Comparison of ENCODE assay signal across 34 cellular contexts in the genomic region with DNA sequence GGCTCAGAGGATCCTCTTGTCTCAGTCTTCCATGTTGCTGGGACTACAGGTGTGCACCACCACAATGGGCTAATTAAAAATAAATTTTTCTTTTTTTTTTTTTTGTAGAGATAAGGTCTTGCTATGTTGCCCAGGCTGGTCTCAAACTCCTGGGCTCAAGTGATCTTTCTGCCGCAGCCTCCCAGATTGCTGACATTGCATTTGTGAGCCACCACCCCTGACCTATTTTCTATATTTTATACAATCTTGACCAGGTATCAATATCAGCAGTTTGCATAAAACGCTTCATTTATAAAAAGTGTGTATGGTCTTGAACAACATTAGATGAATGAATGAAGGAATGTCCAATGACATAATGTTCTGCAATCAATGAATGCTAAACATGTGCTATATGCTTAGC. TPM values are rescaled to one million over a fixed set of nuclear protein-coding genes. Genes with fewer than 3 reads are reported as not detected.
"Had no signal": no experiment of that assay in that cellular context is flagged by ENCODE, and none has a peak within 500 bp of the region (broad histone marks: within the 10 kb centered on the region; RNA-seq: fewer than 3 reads in every experiment).

No MANE protein-coding gene starts in this region.

- DNase-seq: colonic mucosa; cortex of kidney; effector CD8-positive, alpha-beta T cell; effector memory CD8-positive, alpha-beta T cell; endodermal cell; erythroblast; esophagus squamous epithelium; foreskin fibroblast; foreskin melanocyte; gastrocnemius medialis; glutamatergic neuron; head of caudate nucleus; heart right ventricle; hippocampal formation; left cardiac atrium; left lung; left ventricle myocardium superior; lower lobe of right lung; mesenchymal stem cell; naive B cell had no signal

- H3K27ac ChIP-seq: colonic mucosa, epithelial cell of prostate, esophagus squamous epithelium, gastrocnemius medialis, heart right ventricle, left lung, lower lobe of right lung had no signal

- H3K9me3 ChIP-seq: colonic mucosa, esophagus squamous epithelium, gastrocnemius medialis, heart right ventricle, left lung, lower lobe of right lung, mucosa of descending colon had no signal

- ATAC-seq: effector memory CD8-positive, alpha-beta T cell; esophagus mucosa; gastrocnemius medialis; heart right ventricle; left cardiac atrium; left lung; left ventricle myocardium superior; lower lobe of right lung; mucosa of descending colon had no signal

- H3K4me3 ChIP-seq: colonic mucosa, esophagus squamous epithelium, gastrocnemius medialis, heart right ventricle, left lung, lower lobe of right lung, mucosa of descending colon had no signal

- H3K4me1 ChIP-seq: colonic mucosa, esophagus squamous epithelium, gastrocnemius medialis, heart right ventricle, left lung, lower lobe of right lung had no signal

- H3K36me3 ChIP-seq: colonic mucosa, esophagus squamous epithelium, gastrocnemius medialis, heart right ventricle, left lung, lower lobe of right lung had no signal

- H3K27me3 ChIP-seq: colonic mucosa, gastrocnemius medialis, left lung had no signal

- FAIRE-seq: endometrium, islet of Langerhans, keratinocyte had no signal

RNA-seq across cellular contexts. Expression of a gene that starts 32.5 kb away (rescaled TPM):
- total RNA-seq: colonic mucosa, dermis microvascular lymphatic vessel endothelial cell, endodermal cell, esophagus mucosa, esophagus squamous epithelium, gastrocnemius medialis, glomerular endothelial cell, heart right ventricle, kidney epithelial cell, left cardiac atrium, left lung, left ventricle myocardium superior, lower leg skin, lower lobe of right lung, lung microvascular endothelial cell, mesenteric fat pad, mesothelial cell of epicardium, mucosa of descending colon, myocyte had no signal
- polyA plus RNA-seq: heart right ventricle, keratinocyte had no signal
